8 cellular contexts compared by ENCODE assay signal in genomic region chr6:106520711-106521367, GRCh38.
DNase-seq lines count a peak whose midpoint lies in the region; ATAC-seq and FAIRE-seq lines count a peak whose summit lies in the region.

No MANE protein-coding gene starts in this region.

- no peak for FAIRE-seq in GM19239 (lab: Jason Lieb, UNC)

- peak; percentile 63 for ATAC-seq in GM19395 (IDR thresholded peaks at IDR 0.05; ENCODE audit: unreplicated experiment)
- ATAC-seq in HG03432 (IDR thresholded peaks at IDR 0.05; ENCODE audit: unreplicated experiment) = peak; percentile 66
- ATAC-seq in effector memory CD8-positive, alpha-beta T cell (replicated peaks) = peak; percentile 71

- peak; percentile 73 for DNase-seq in activated CD4-positive, CD25-positive, alpha-beta regulatory T cell treated with anti-CD3 and anti-CD28 coated beads, Interleukin-2, amount 50 U/mL, for 16 hours (ENCODE audit: low read depth, low spot score)
- peak; percentile 73 to 78 (median 75) for DNase-seq in effector memory CD8-positive, alpha-beta T cell
- DNase-seq in stimulated activated CD8-positive, alpha-beta memory T cell treated with anti-CD3 and anti-CD28 coated beads, Interleukin-2, amount 100 ng/mL, for 48 hours (ENCODE audit: low read depth in 2 of 2) = peak; percentile 66 to 69
- DNase-seq in GM19239 (ENCODE audit: insufficient read length, low spot score) (no peak), SW480 (ENCODE audit: low spot score) (no peak), NCI-H2196 treated with DMSO at 0.1 percent for 48 hours (lab: John Stamatoyannopoulos, UW; ENCODE audit: unreplicated experiment) (no peak)

- H3K4me3 Mint-ChIP-seq in effector memory CD8-positive, alpha-beta T cell = peak overlapping the region; percentile 89 to 90

- no peaks in the 10 kb centered on the region for H3K9me3 Mint-ChIP-seq in effector memory CD8-positive, alpha-beta T cell

- peaks cover 55 to 73% of the 10 kb centered on the region in 2 donors for H3K4me1 Mint-ChIP-seq in effector memory CD8-positive, alpha-beta T cell (ENCODE audit: low read depth in 2 of 2)

- H3K27ac Mint-ChIP-seq in effector memory CD8-positive, alpha-beta T cell = peak overlapping the region; percentile 95 to 97

- peaks cover 60% of the 10 kb centered on the region for H3K36me3 Mint-ChIP-seq in effector memory CD8-positive, alpha-beta T cell (ENCODE audit: insufficient read depth)

- no peaks in the 10 kb centered on the region for H3K27me3 Mint-ChIP-seq in effector memory CD8-positive, alpha-beta T cell

Comparison
In these comparisons a context has a peak if more than half of its experiments do, and no peak if none do; other contexts are left out.
1. DNase-seq: peak in activated CD4-positive, CD25-positive, alpha-beta regulatory T cell treated with anti-CD3 and anti-CD28 coated beads, Interleukin-2, amount 50 U/mL, for 16 hours (single experiment), effector memory CD8-positive, alpha-beta T cell (3 of 3) and stimulated activated CD8-positive, alpha-beta memory T cell treated with anti-CD3 and anti-CD28 coated beads, Interleukin-2, amount 100 ng/mL, for 48 hours (2 of 2); none in GM19239 (single experiment), SW480 (single experiment) and NCI-H2196 treated with DMSO at 0.1 percent for 48 hours (single experiment).
2. Peak in every context shown above with its lines, with median percentiles within 50 percentile points of each other: ATAC-seq.